12 cellular contexts compared by ENCODE assay signal in the genomic region with DNA sequence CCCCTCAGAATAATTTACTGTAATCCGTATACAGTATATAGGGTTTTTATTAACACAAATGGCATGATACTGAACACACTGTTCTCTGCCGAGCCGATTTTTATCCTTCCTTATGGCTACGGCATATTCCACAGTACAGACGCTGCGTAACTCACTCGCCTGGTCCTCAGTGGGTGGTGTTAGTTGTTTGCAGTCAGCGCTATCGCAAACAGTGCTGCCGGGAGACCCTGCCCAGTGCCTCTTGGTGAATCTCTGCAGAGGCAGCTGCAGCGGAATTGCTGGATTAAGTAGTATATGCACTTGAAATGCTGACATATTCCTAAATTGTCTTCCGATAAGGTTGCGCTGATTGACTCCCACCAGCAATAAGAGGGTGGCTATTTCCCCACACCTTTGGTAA.
"Had no signal": no experiment of that assay in that cellular context is flagged by ENCODE, and none has a peak within 500 bp of the region (broad histone marks: within the 10 kb centered on the region; RNA-seq: fewer than 3 reads in every experiment).

No MANE protein-coding gene starts in this region.

- H3K4me3 ChIP-seq: cardiac muscle cell, esophagus squamous epithelium, heart right ventricle, thyroid gland had no signal

- H3K27me3 ChIP-seq: thyroid gland had no signal

- ATAC-seq: activated CD8-positive, alpha-beta T cell treated with anti-CD3 and anti-CD28 coated beads for 36 hours; heart right ventricle; stimulated activated naive B cell treated with anti-CD40 and anti-IgM and Interleukin-4, amounts not matched to agents 10 μg/mL and 1 μg/mL and 100 μg/mL, for 72 hours; WTC11 had no signal

- H3K27ac ChIP-seq: cardiac muscle cell, esophagus squamous epithelium, heart right ventricle, thyroid gland had no signal

- DNase-seq: activated CD4-positive, alpha-beta T cell treated with anti-CD3 and anti-CD28 coated beads for 48 hours; activated CD8-positive, alpha-beta T cell treated with anti-CD3 and anti-CD28 coated beads for 36 hours; activated naive CD4-positive, alpha-beta T cell treated with Interleukin-2 at 50 U/mL for 16 hours; activated naive CD8-positive, alpha-beta T cell treated with anti-CD3 and anti-CD28 coated beads, Interleukin-2, amount 10 ng/mL, durations not matched to agents 7 days and 5 days; activated T-cell treated with anti-CD3 and anti-CD28 coated beads, Interleukin-2, amount 50 U/mL, for 24 hours; effector memory CD4-positive, alpha-beta T cell; esophagus squamous epithelium; heart right ventricle; stimulated activated naive B cell treated with anti-CD40 and anti-IgM and Interleukin-4, amounts not matched to agents 10 μg/mL and 1 μg/mL and 100 μg/mL, for 72 hours; thyroid gland had no signal

- H3K9me3 ChIP-seq: esophagus squamous epithelium, heart right ventricle, thyroid gland had no signal

- H3K36me3 ChIP-seq: cardiac muscle cell, esophagus squamous epithelium, heart right ventricle, thyroid gland had no signal

- H3K4me1 ChIP-seq: thyroid gland had no signal
